Comparison of ENCODE assay signal across 9 cellular contexts in genomic region chr22:36344106-36344827, GRCh38. TPM values are rescaled to one million over a fixed set of nuclear protein-coding genes. Genes with fewer than 3 reads are reported as not detected.
A peak's percentile ranks its signal among the peaks of the same experiment; 100 is the strongest.
DNase-seq lines count a peak whose midpoint lies in the region; ATAC-seq and TF ChIP-seq lines count a peak whose summit lies in the region.
"Had no signal": no experiment of that assay in that cellular context is flagged by ENCODE, and none has a peak within 500 bp of the region (broad histone marks: within the 10 kb centered on the region; RNA-seq: fewer than 3 reads in every experiment).

No MANE protein-coding gene starts in this region.

- peaks cover 91% of the 10 kb centered on the region for H3K36me3 ChIP-seq in neutrophil

- H3K4me1 ChIP-seq in neutrophil (ENCODE audit: control insufficient read depth in 1 of 2, insufficient read depth in 1 of 2, low read depth in 1 of 2, low read length in 1 of 2) = peaks cover 7 to 25% of the 10 kb centered on the region in 2 experiments

- H3K36me3 Mint-ChIP-seq in central memory CD8-positive, alpha-beta T cell (ENCODE audit: insufficient read depth) = peaks cover 81% of the 10 kb centered on the region
- H3K36me3 Mint-ChIP-seq in type B pancreatic cell = peaks cover 22% of the 10 kb centered on the region

- peak; percentile 24 for ATAC-seq in central memory CD8-positive, alpha-beta T cell (replicated peaks; ENCODE audit: extremely low read depth, poor library complexity, severe bottlenecking)
- no peak for ATAC-seq in HG03039 (IDR thresholded peaks at IDR 0.05; ENCODE audit: unreplicated experiment)
- no peak for ATAC-seq in HG03457 (IDR thresholded peaks at IDR 0.05; ENCODE audit: unreplicated experiment)

- peak overlapping the region; percentile 58 for H3K27ac ChIP-seq in neutrophil

- TF ChIP-seq CTCF in neutrophil (IDR thresholded peaks at IDR 0.05) (no peak), type B pancreatic cell (conservative IDR thresholded peaks at IDR 0.05) (no peak)

- peak overlapping the region; percentile 65 for H3K4me3 Mint-ChIP-seq in central memory CD8-positive, alpha-beta T cell
- H3K4me3 Mint-ChIP-seq in type B pancreatic cell = peak overlapping the region; percentile 28

- H3K27me3 ChIP-seq in neutrophil = no peaks in the 10 kb centered on the region

- peak; percentile 70 for DNase-seq in activated T-cell treated with anti-CD3 and anti-CD28 coated beads for 48 hours (ENCODE audit: low read depth)
- DNase-seq in activated T-cell treated with anti-CD3 and anti-CD28 coated beads, Interleukin-2, amount 50 U/mL, for 1 hour = no peak
- DNase-seq in central memory CD8-positive, alpha-beta T cell (ENCODE audit: low spot score in 2 of 2) = no peak
- DNase-seq in type B pancreatic cell (ENCODE audit: extremely low spot score, unreplicated experiment) = no peak
- DNase-seq in COR-L47 (lab: John Stamatoyannopoulos, UW) = no peak
- DNase-seq: kidney glomerular epithelial cell had no signal

- H3K9me3 ChIP-seq in neutrophil = no peaks in the 10 kb centered on the region

- no peak overlapping the region for H3K4me3 ChIP-seq in neutrophil (ENCODE audit: low read depth in 1 of 2, low read length in 1 of 2)

- no peaks in the 10 kb centered on the region for H3K27me3 Mint-ChIP-seq in central memory CD8-positive, alpha-beta T cell
- H3K27me3 Mint-ChIP-seq in type B pancreatic cell = no peaks in the 10 kb centered on the region

- peak overlapping the region; percentile 87 for H3K27ac Mint-ChIP-seq in central memory CD8-positive, alpha-beta T cell (ENCODE audit: low read depth)
- H3K27ac Mint-ChIP-seq in type B pancreatic cell = peak overlapping the region; percentile 70

- H3K9me3 Mint-ChIP-seq in central memory CD8-positive, alpha-beta T cell = no peaks in the 10 kb centered on the region
- H3K9me3 Mint-ChIP-seq in type B pancreatic cell = no peaks in the 10 kb centered on the region

- peaks cover 71% of the 10 kb centered on the region for H3K4me1 Mint-ChIP-seq in central memory CD8-positive, alpha-beta T cell
- peaks cover 14% of the 10 kb centered on the region for H3K4me1 Mint-ChIP-seq in type B pancreatic cell (ENCODE audit: unreplicated experiment)

RNA-seq across cellular contexts. Expression of gene MYH9, which starts 43.5 kb away (rescaled TPM):
- 277 and 364 TPM in 2 replicates for total RNA-seq in type B pancreatic cell (ENCODE audit: low replicate concordance)
